Comparison of ENCODE assay signal across 29 cellular contexts in genomic region chr6:151999194-151999593, GRCh38.
DNase-seq lines count a peak whose midpoint lies in the region; FAIRE-seq and TF ChIP-seq lines count a peak whose summit lies in the region.
"Had no signal": no experiment of that assay in that cellular context is flagged by ENCODE, and none has a peak within 500 bp of the region (broad histone marks: within the 10 kb centered on the region; RNA-seq: fewer than 3 reads in every experiment).

No MANE protein-coding gene starts in this region.

- H3K4me3 ChIP-seq in bronchial epithelial cell (ENCODE audit: low read depth, low read length): no peak overlapping the region
- H3K4me3 ChIP-seq in BE2C (ENCODE audit: low read depth, low read length): no peak overlapping the region
- H3K4me3 ChIP-seq: BLaER1 treated with 17β-estradiol and CSF1 and Interleukin-3, amounts not matched to agents 10 nM and 100 nM; colonic mucosa; left ventricle myocardium inferior; MG63; pancreas; SJSA1; tibial nerve had no signal

- peak; percentile 20 for DNase-seq in DMS53 (lab: John Stamatoyannopoulos, UW)
- DNase-seq in DMS53 treated with DMSO at 0.1 percent for 48 hours (lab: John Stamatoyannopoulos, UW; ENCODE audit: unreplicated experiment): no peak
- DNase-seq in bronchial epithelial cell (ENCODE audit: low read depth): peak; percentile 63
- DNase-seq in iris pigment epithelial cell (ENCODE audit: low read depth): peak; percentile 6
- no peak for DNase-seq in NCI-H226
- DNase-seq in AML-193 (lab: John Stamatoyannopoulos, UW): no peak
- no peak for DNase-seq in BE2C
- DNase-seq in NCI-H146 treated with DMSO at 0.1 percent for 48 hours (lab: John Stamatoyannopoulos, UW; ENCODE audit: unreplicated experiment): no peak
- DNase-seq: activated CD4-positive, alpha-beta T cell treated with anti-CD3 and anti-CD28 coated beads, Interleukin-2, amount 10 ng/mL, durations not matched to agents 24 days and 14 days; activated CD8-positive, alpha-beta memory T cell treated with anti-CD3 and anti-CD28 coated beads, Interleukin-2, amount 10 ng/mL, durations not matched to agents 7 days and 5 days; activated naive CD8-positive, alpha-beta T cell treated with anti-CD3 and anti-CD28 coated beads for 36 hours; colonic mucosa; DMS 273 treated with DMSO at 0.1 percent for 48 hours; IMR-90; left ventricle myocardium inferior; MG63; NCI-H1417 treated with DMSO at 0.1 percent for 48 hours; NCI-H2171 treated with DMSO at 0.1 percent for 48 hours; NCI-H82; pancreas; stimulated activated CD4-positive, alpha-beta T cell treated with anti-CD3 and anti-CD28 coated beads, Interleukin-2, amount 100 ng/mL, for 48 hours; stimulated activated naive CD4-positive, alpha-beta T cell treated with Interleukin-2 at 50 U/mL for 16 hours; T-helper 17 cell had no signal

- H3K27me3 ChIP-seq in bronchial epithelial cell (ENCODE audit: control insufficient read depth, insufficient read depth, low read length) (no peaks in the 10 kb centered on the region), BE2C (no peaks in the 10 kb centered on the region)
- H3K27me3 ChIP-seq: BLaER1 treated with 17β-estradiol and CSF1 and Interleukin-3, amounts not matched to agents 10 nM and 100 nM; colonic mucosa; MG63; pancreas; SJSA1; tibial nerve had no signal

- no peak for FAIRE-seq in bronchial epithelial cell (lab: Jason Lieb, UNC)
- FAIRE-seq: GM12891, GM19239, H1, pancreas had no signal

- H3K9me3 ChIP-seq in BE2C: no peaks in the 10 kb centered on the region
- H3K9me3 ChIP-seq: BLaER1 treated with 17β-estradiol and CSF1 and Interleukin-3, amounts not matched to agents 10 nM and 100 nM; colonic mucosa; left ventricle myocardium inferior; MG63; pancreas; SJSA1; tibial nerve had no signal

- no peaks in the 10 kb centered on the region for H3K4me1 ChIP-seq in BE2C
- H3K4me1 ChIP-seq: BLaER1 treated with 17β-estradiol and CSF1 and Interleukin-3, amounts not matched to agents 10 nM and 100 nM; colonic mucosa; left ventricle myocardium inferior; pancreas; SJSA1; tibial nerve had no signal

- no peaks in the 10 kb centered on the region for H3K36me3 ChIP-seq in bronchial epithelial cell (ENCODE audit: control insufficient read depth, insufficient read depth, low read length)
- no peaks in the 10 kb centered on the region for H3K36me3 ChIP-seq in BE2C
- H3K36me3 ChIP-seq: BLaER1 treated with 17β-estradiol and CSF1 and Interleukin-3, amounts not matched to agents 10 nM and 100 nM; colonic mucosa; left ventricle myocardium inferior; MG63; pancreas; SJSA1; tibial nerve had no signal

- TF ChIP-seq CTCF in bronchial epithelial cell (IDR thresholded peaks at IDR 0.05; ENCODE audit: insufficient read depth, low read length, severe bottlenecking) (no peak), BE2C (IDR thresholded peaks at IDR 0.05; ENCODE audit: low read depth, low read length) (no peak)

Comparison
In these comparisons a context has a peak if more than half of its experiments do, and no peak if none do; other contexts are left out.
1. DNase-seq: peak in DMS53 (single experiment), bronchial epithelial cell (single experiment) and iris pigment epithelial cell (single experiment); none in DMS53 treated with DMSO at 0.1 percent for 48 hours (single experiment), NCI-H226 (single experiment), AML-193 (0 of 2), BE2C (single experiment) and NCI-H146 treated with DMSO at 0.1 percent for 48 hours (single experiment).